ENCODE assay signal across 15 cellular contexts in genomic region chr16:24188143-24188542, GRCh38.
A peak's percentile ranks its signal among the peaks of the same experiment; 100 is the strongest.
DNase-seq lines count a peak whose midpoint lies in the region; ATAC-seq lines count a peak whose summit lies in the region.
"Had no signal": no experiment of that assay in that cellular context is flagged by ENCODE, and none has a peak within 500 bp of the region (broad histone marks: within the 10 kb centered on the region; RNA-seq: fewer than 3 reads in every experiment).

No MANE protein-coding gene starts in this region.

- H3K27me3 Mint-ChIP-seq in activated CD4-positive, alpha-beta T cell treated with anti-CD3 and anti-CD28 coated beads, Interleukin-2, amount 10 ng/mL, durations not matched to agents 7 days and 5 days: no peaks in the 10 kb centered on the region
- H3K27me3 Mint-ChIP-seq in activated T-helper 17 cell treated with anti-CD3 and anti-CD28 coated beads, Interleukin-2, amount 50 U/mL, for 72 hours: no peaks in the 10 kb centered on the region
- H3K27me3 Mint-ChIP-seq: CD4-positive, alpha-beta memory T cell had no signal

- CTCF ChIA-PET in activated CD4-positive, alpha-beta T cell treated with anti-CD3 and anti-CD28 coated beads, Interleukin-2, amount 10 ng/mL, durations not matched to agents 7 days and 5 days (lab: Charles Lee): interaction anchor here (0.5 to 1.0 kb wide), 2 partner anchors 32 to 795 kb away, joined by 3 read pairs; no protein-coding TSS in a partner anchor

- ATAC-seq in activated T-helper 17 cell treated with anti-CD3 and anti-CD28 coated beads, Interleukin-2, amount 50 U/mL, for 72 hours (replicated peaks): no peak
- ATAC-seq in GM19324 (IDR thresholded peaks at IDR 0.05; ENCODE audit: low FRiP score, unreplicated experiment): no peak
- no peak for ATAC-seq in HG03571 (IDR thresholded peaks at IDR 0.05; ENCODE audit: unreplicated experiment)
- ATAC-seq: Right ventricle myocardium inferior had no signal

- peak overlapping the region; percentile 33 for H3K27ac Mint-ChIP-seq in activated CD4-positive, alpha-beta T cell treated with anti-CD3 and anti-CD28 coated beads, Interleukin-2, amount 10 ng/mL, durations not matched to agents 7 days and 5 days
- H3K27ac Mint-ChIP-seq in activated T-helper 17 cell treated with anti-CD3 and anti-CD28 coated beads, Interleukin-2, amount 50 U/mL, for 72 hours: peak overlapping the region; percentile 78

- peaks cover 39% of the 10 kb centered on the region for H3K36me3 Mint-ChIP-seq in activated CD4-positive, alpha-beta T cell treated with anti-CD3 and anti-CD28 coated beads, Interleukin-2, amount 10 ng/mL, durations not matched to agents 7 days and 5 days (ENCODE audit: low read depth)
- H3K36me3 Mint-ChIP-seq in activated T-helper 17 cell treated with anti-CD3 and anti-CD28 coated beads, Interleukin-2, amount 50 U/mL, for 72 hours (ENCODE audit: low read depth): peaks cover 84% of the 10 kb centered on the region

- no peak overlapping the region for H3K4me3 Mint-ChIP-seq in activated CD4-positive, alpha-beta T cell treated with anti-CD3 and anti-CD28 coated beads, Interleukin-2, amount 10 ng/mL, durations not matched to agents 7 days and 5 days
- H3K4me3 Mint-ChIP-seq in activated T-helper 17 cell treated with anti-CD3 and anti-CD28 coated beads, Interleukin-2, amount 50 U/mL, for 72 hours: no peak overlapping the region

- no peaks in the 10 kb centered on the region for H3K9me3 Mint-ChIP-seq in activated CD4-positive, alpha-beta T cell treated with anti-CD3 and anti-CD28 coated beads, Interleukin-2, amount 10 ng/mL, durations not matched to agents 7 days and 5 days
- no peaks in the 10 kb centered on the region for H3K9me3 Mint-ChIP-seq in activated T-helper 17 cell treated with anti-CD3 and anti-CD28 coated beads, Interleukin-2, amount 50 U/mL, for 72 hours

- H3K4me1 Mint-ChIP-seq in activated CD4-positive, alpha-beta T cell treated with anti-CD3 and anti-CD28 coated beads, Interleukin-2, amount 10 ng/mL, durations not matched to agents 7 days and 5 days: peaks cover 29% of the 10 kb centered on the region
- peaks cover 27% of the 10 kb centered on the region for H3K4me1 Mint-ChIP-seq in activated T-helper 17 cell treated with anti-CD3 and anti-CD28 coated beads, Interleukin-2, amount 50 U/mL, for 72 hours

- no peak for DNase-seq in activated CD4-positive, alpha-beta T cell treated with anti-CD3 and anti-CD28 coated beads, Interleukin-2, amount 10 ng/mL, durations not matched to agents 7 days and 5 days
- no peak for DNase-seq in activated CD4-positive, alpha-beta T cell treated with anti-CD3 and anti-CD28 coated beads for 1 hour
- DNase-seq in D341Med (ENCODE audit: low spot score) (peak; percentile 36), retina (peak; percentile 82)
- DNase-seq: CD4-positive, alpha-beta memory T cell; NCI-H1417; NCI-H2029; NCI-H2171; NCI-H69; NK-92 treated with Interleukin-12 subunit alpha and Interleukin-12 subunit beta, amount 100 ng/mL, for 24 hours; Peyer's patch had no signal

- POLR2A ChIA-PET in activated CD4-positive, alpha-beta T cell treated with anti-CD3 and anti-CD28 coated beads, Interleukin-2, amount 10 ng/mL, durations not matched to agents 7 days and 5 days (lab: Charles Lee): no interaction called here

Comparison
In these comparisons a context has a peak if more than half of its experiments do, and no peak if none do; other contexts are left out.
1. DNase-seq: peak in D341Med (single experiment) and retina (single experiment); none in activated CD4-positive, alpha-beta T cell treated with anti-CD3 and anti-CD28 coated beads, Interleukin-2, amount 10 ng/mL, durations not matched to agents 7 days and 5 days (single experiment) and activated CD4-positive, alpha-beta T cell treated with anti-CD3 and anti-CD28 coated beads for 1 hour (single experiment).